35 cellular contexts compared by ENCODE assay signal in genomic region chr3:9508781-9509180, GRCh38. TPM values are rescaled to one million over a fixed set of nuclear protein-coding genes. Genes with fewer than 3 reads are reported as not detected.
A peak's percentile ranks its signal among the peaks of the same experiment; 100 is the strongest.
DNase-seq lines count a peak whose midpoint lies in the region; ATAC-seq and TF ChIP-seq lines count a peak whose summit lies in the region.
"Had no signal": no experiment of that assay in that cellular context is flagged by ENCODE, and none has a peak within 500 bp of the region (broad histone marks: within the 10 kb centered on the region; RNA-seq: fewer than 3 reads in every experiment).

No MANE protein-coding gene starts in this region.

- no peaks in the 10 kb centered on the region for H3K9me3 ChIP-seq in RWPE2 (ENCODE audit: severe bottlenecking)
- peaks cover 1% of the 10 kb centered on the region for H3K9me3 ChIP-seq in trophoblast cell (ENCODE audit: insufficient read depth, low read depth, low read length)
- H3K9me3 ChIP-seq: breast epithelium, left ventricle myocardium inferior, neutrophil, Peyer's patch, spleen, thoracic aorta, uterus had no signal

- DNase-seq in NCI-H748 (lab: John Stamatoyannopoulos, UW; ENCODE audit: unreplicated experiment) (peak; percentile 64), NCI-H748 treated with DMSO at 0.1 percent for 48 hours (lab: John Stamatoyannopoulos, UW) (no peak), RWPE2 (ENCODE audit: low spot score) (no peak), glutamatergic neuron (peak; percentile 76), trophoblast cell (peak; percentile 19 to 59), NCI-H510A (lab: John Stamatoyannopoulos, UW) (no peak)
- no peak for DNase-seq in effector memory CD8-positive, alpha-beta T cell
- no peak for DNase-seq in NK-92 treated with Interleukin-12 subunit alpha and Interleukin-12 subunit beta, amount 100 ng/mL, for 24 hours (lab: John Stamatoyannopoulos, UW)
- DNase-seq: activated CD4-positive, alpha-beta T cell treated with anti-CD3 and anti-CD28 coated beads for 4 hours; activated CD8-positive, alpha-beta memory T cell treated with anti-CD3 and anti-CD28 coated beads for 24 hours; activated T-cell treated with anti-CD3 and anti-CD28 coated beads for 4 hours; CD4-positive, CD25-positive, alpha-beta regulatory T cell; effector CD4-positive, alpha-beta T cell; left ventricle myocardium inferior; mesenchymal stem cell; NCI-H1105; NCI-H2029 treated with DMSO at 0.1 percent for 48 hours; NCI-H526; Peyer's patch; right cardiac atrium; SIG-M5; spleen; stimulated activated CD4-positive, alpha-beta T cell treated with anti-CD3 and anti-CD28 coated beads, Interleukin-2, amount 100 ng/mL, for 24 hours; stimulated activated naive CD8-positive, alpha-beta T cell treated with anti-CD3 and anti-CD28 coated beads, Interleukin-15, amount 100 ng/mL, for 72 hours; T-helper 9 cell; uterus had no signal

- no peak overlapping the region for H2AFZ ChIP-seq in trophoblast cell (ENCODE audit: insufficient read depth, low read length, poor library complexity)

- no peak overlapping the region for H4K8ac ChIP-seq in trophoblast cell (ENCODE audit: low read depth, low read length)

- H3K79me2 ChIP-seq in trophoblast cell (ENCODE audit: control insufficient read depth, insufficient read depth, low read length, poor library complexity) = no peaks in the 10 kb centered on the region

- no peak overlapping the region for H3K4ac ChIP-seq in trophoblast cell (ENCODE audit: low read depth, low read length)

- H3K4me1 ChIP-seq in RWPE2 (ENCODE audit: insufficient read depth, poor library complexity, severe bottlenecking) (no peaks in the 10 kb centered on the region), trophoblast cell (ENCODE audit: control insufficient read depth in 1 of 2, insufficient read depth in 2 of 2, low read length in 2 of 2) (no peaks in the 10 kb centered on the region)
- H3K4me1 ChIP-seq: breast epithelium, left ventricle myocardium inferior, Peyer's patch, spleen, uterus had no signal

- H3K36me3 ChIP-seq in RWPE2 (ENCODE audit: low read depth) = no peaks in the 10 kb centered on the region
- H3K36me3 ChIP-seq in trophoblast cell (ENCODE audit: control insufficient read depth in 1 of 2, insufficient read depth in 2 of 2, low read length in 2 of 2) = no peaks in the 10 kb centered on the region
- H3K36me3 ChIP-seq: breast epithelium, left ventricle myocardium inferior, neutrophil, Peyer's patch, spleen, thoracic aorta, uterus had no signal

- H3K4me1 Mint-ChIP-seq in glutamatergic neuron (ENCODE audit: low read depth, unreplicated experiment) = peaks cover 4% of the 10 kb centered on the region
- peaks cover 0 to 2% of the 10 kb centered on the region in 2 donors for H3K4me1 Mint-ChIP-seq in effector memory CD8-positive, alpha-beta T cell (ENCODE audit: low read depth in 2 of 2)
- H3K4me1 Mint-ChIP-seq: stimulated activated naive CD8-positive, alpha-beta T cell treated with anti-CD3 and anti-CD28 coated beads, Interleukin-15, amount 100 ng/mL, for 72 hours had no signal

- no CpG with 5 or more reads among the region's 25 CpGs for WGBS in trophoblast cell (ENCODE audit: extremely low coverage, insufficient coverage, insufficient read length)

- no peak overlapping the region for H2BK5ac ChIP-seq in trophoblast cell (ENCODE audit: low read depth, low read length, poor library complexity)

- no peak overlapping the region for H4K12ac ChIP-seq in trophoblast cell (ENCODE audit: low read depth, low read length)

- H3K36me3 Mint-ChIP-seq in glutamatergic neuron (ENCODE audit: unreplicated experiment) = no peaks in the 10 kb centered on the region
- no peaks in the 10 kb centered on the region for H3K36me3 Mint-ChIP-seq in effector memory CD8-positive, alpha-beta T cell (ENCODE audit: insufficient read depth)
- H3K36me3 Mint-ChIP-seq: activated naive CD4-positive, alpha-beta T cell treated with anti-CD3 and anti-CD28 coated beads, Interleukin-2, amount 50 U/mL, for 72 hours; CD4-positive, CD25-positive, alpha-beta regulatory T cell; IgD-negative memory B cell had no signal

- H3K23ac ChIP-seq in trophoblast cell (ENCODE audit: low read length) = no peak overlapping the region

- H4K91ac ChIP-seq in trophoblast cell (ENCODE audit: low read depth, low read length) = no peak overlapping the region

- H2BK120ac ChIP-seq in trophoblast cell (ENCODE audit: insufficient read depth, low read length, poor library complexity) = no peak overlapping the region

- peak; percentile 42; the same call in 1 of the 3 replicates for ATAC-seq in RWPE2 (ENCODE audit: low read depth)
- ATAC-seq in effector memory CD8-positive, alpha-beta T cell (replicated peaks) = no peak
- ATAC-seq: right cardiac atrium; stimulated activated naive CD8-positive, alpha-beta T cell treated with anti-CD3 and anti-CD28 coated beads, Interleukin-15, amount 100 ng/mL, for 72 hours had no signal

- peaks cover 3% of the 10 kb centered on the region for H3K9me3 Mint-ChIP-seq in glutamatergic neuron (ENCODE audit: unreplicated experiment)
- no peaks in the 10 kb centered on the region for H3K9me3 Mint-ChIP-seq in effector memory CD8-positive, alpha-beta T cell
- H3K9me3 Mint-ChIP-seq: activated naive CD4-positive, alpha-beta T cell treated with anti-CD3 and anti-CD28 coated beads, Interleukin-2, amount 50 U/mL, for 72 hours; activated T-helper 2 cell treated with anti-CD3 and anti-CD28 coated beads, Interferon-gamma antibody, Interleukin-2, Interleukin-4, amounts not matched to agents 10 μg/mL and 5 μg/mL and 100 μg/mL, durations not matched to agents 14 hours and 24 hours and 36 hours; IgD-negative memory B cell; stimulated activated naive CD8-positive, alpha-beta T cell treated with anti-CD3 and anti-CD28 coated beads, Interleukin-15, amount 100 ng/mL, for 72 hours had no signal

- H3K4me2 ChIP-seq in trophoblast cell (ENCODE audit: low read length) = no peak overlapping the region

- H2AK5ac ChIP-seq in trophoblast cell (ENCODE audit: low read length) = no peak overlapping the region

- H3K27me3 ChIP-seq in RWPE2 (ENCODE audit: insufficient read depth, poor library complexity, severe bottlenecking) (peaks cover 12% of the 10 kb centered on the region), trophoblast cell (ENCODE audit: insufficient read depth, low read length) (peaks cover 3% of the 10 kb centered on the region)
- H3K27me3 ChIP-seq: Peyer's patch, uterus had no signal

- H3K9ac ChIP-seq in trophoblast cell (ENCODE audit: low read length) = no peak overlapping the region

- no peak overlapping the region for H3K14ac ChIP-seq in trophoblast cell (ENCODE audit: low read length)

- H3K4me3 Mint-ChIP-seq in glutamatergic neuron (ENCODE audit: unreplicated experiment) = no peak overlapping the region
- H3K4me3 Mint-ChIP-seq in effector memory CD8-positive, alpha-beta T cell = no peak overlapping the region
- H3K4me3 Mint-ChIP-seq: CD4-positive, CD25-positive, alpha-beta regulatory T cell; IgD-negative memory B cell; stimulated activated naive CD8-positive, alpha-beta T cell treated with anti-CD3 and anti-CD28 coated beads, Interleukin-15, amount 100 ng/mL, for 72 hours had no signal

- TF ChIP-seq CTCF in RWPE2 (IDR thresholded peaks at IDR 0.05; ENCODE audit: poor library complexity, severe bottlenecking) = no peak
- peak; percentile 12 for TF ChIP-seq CTCF in glutamatergic neuron (IDR thresholded peaks at IDR 0.05; ENCODE audit: partially characterized antibody, unreplicated experiment)

- H3K4me3 ChIP-seq in RWPE2 (ENCODE audit: severe bottlenecking) = no peak overlapping the region
- H3K4me3 ChIP-seq in trophoblast cell (ENCODE audit: low read depth, low read length) = no peak overlapping the region
- H3K4me3 ChIP-seq: breast epithelium, left ventricle myocardium inferior, Peyer's patch, spleen, thoracic aorta, uterus had no signal

- H2BK12ac ChIP-seq in trophoblast cell (ENCODE audit: low read length) = no peak overlapping the region

- no peak overlapping the region for H3K18ac ChIP-seq in trophoblast cell (ENCODE audit: low read length)

- H3K79me1 ChIP-seq in trophoblast cell (ENCODE audit: low read length) = no peaks in the 10 kb centered on the region

- H3K27ac ChIP-seq in RWPE2 (ENCODE audit: poor library complexity, severe bottlenecking) = no peak overlapping the region
- no peak overlapping the region for H3K27ac ChIP-seq in trophoblast cell (ENCODE audit: low read depth, low read length)
- H3K27ac ChIP-seq: breast epithelium, epithelial cell of prostate, left ventricle myocardium inferior, neutrophil, Peyer's patch, spleen, thoracic aorta, uterus had no signal

- peaks cover 11% of the 10 kb centered on the region for H3K27me3 Mint-ChIP-seq in glutamatergic neuron (ENCODE audit: unreplicated experiment)
- peaks cover 29 to 45% of the 10 kb centered on the region in 2 donors for H3K27me3 Mint-ChIP-seq in effector memory CD8-positive, alpha-beta T cell

- no peak overlapping the region for H3K27ac Mint-ChIP-seq in glutamatergic neuron (ENCODE audit: unreplicated experiment)
- H3K27ac Mint-ChIP-seq in effector memory CD8-positive, alpha-beta T cell = no peak overlapping the region
- H3K27ac Mint-ChIP-seq: activated naive CD4-positive, alpha-beta T cell treated with anti-CD3 and anti-CD28 coated beads, Interleukin-2, amount 50 U/mL, for 72 hours; activated T-helper 2 cell treated with anti-CD3 and anti-CD28 coated beads, Interferon-gamma antibody, Interleukin-2, Interleukin-4, amounts not matched to agents 10 μg/mL and 5 μg/mL and 100 μg/mL, durations not matched to agents 14 hours and 24 hours and 36 hours; stimulated activated naive CD8-positive, alpha-beta T cell treated with anti-CD3 and anti-CD28 coated beads, Interleukin-15, amount 100 ng/mL, for 72 hours had no signal

RNA-seq across cellular contexts. Expression of gene LHFPL4, which starts 44.8 kb away (rescaled TPM):
- total RNA-seq in glutamatergic neuron (ENCODE audit: unreplicated experiment) = 23.4 TPM
- 0.01 TPM in 2 replicates for polyA plus RNA-seq in trophoblast cell (2013)
- total RNA-seq: activated naive CD4-positive, alpha-beta T cell treated with anti-CD3 and anti-CD28 coated beads, Interleukin-2, amount 50 U/mL, for 72 hours; activated T-helper 2 cell treated with anti-CD3 and anti-CD28 coated beads, Interferon-gamma antibody, Interleukin-2, Interleukin-4, amounts not matched to agents 10 μg/mL and 5 μg/mL and 100 μg/mL, durations not matched to agents 14 hours and 24 hours and 36 hours; breast epithelium; CD4-positive, CD25-positive, alpha-beta regulatory T cell; glomerular endothelial cell; left ventricle myocardium inferior; posterior vena cava; right cardiac atrium; spleen; thoracic aorta had no signal
- polyA plus RNA-seq: IgD-negative memory B cell, spleen had no signal

Comparison
In these comparisons a context has a peak if more than half of its experiments do, and no peak if none do; other contexts are left out.
1. DNase-seq: peak in NCI-H748 (single experiment), glutamatergic neuron (single experiment) and trophoblast cell (2 of 2); none in NCI-H748 treated with DMSO at 0.1 percent for 48 hours (single experiment), RWPE2 (single experiment), effector memory CD8-positive, alpha-beta T cell (0 of 3), NK-92 treated with Interleukin-12 subunit alpha and Interleukin-12 subunit beta, amount 100 ng/mL, for 24 hours (single experiment) and NCI-H510A (single experiment).